ENCODE assay signal across 10 cellular contexts in the genomic region with DNA sequence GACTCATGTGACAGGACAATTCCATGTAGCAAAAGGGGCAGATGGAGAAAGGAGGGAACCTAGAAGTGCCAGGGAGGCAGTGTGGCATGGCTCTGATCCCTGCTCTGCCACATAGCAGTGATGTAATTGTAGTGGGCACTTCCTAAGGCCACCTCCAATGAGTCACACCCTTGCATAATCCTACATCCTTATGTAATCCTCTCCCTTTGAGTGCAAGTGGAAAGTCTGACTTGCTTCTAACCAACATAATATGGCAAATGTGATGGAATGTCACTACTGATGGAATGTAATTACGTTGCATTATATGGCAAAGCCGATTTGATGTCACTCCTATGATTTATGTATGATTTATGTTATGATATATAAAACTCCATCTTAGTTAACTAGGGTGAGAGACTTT.
DNase-seq lines count a peak whose midpoint lies in the region; ATAC-seq and TF ChIP-seq lines count a peak whose summit lies in the region.
"Had no signal": no experiment of that assay in that cellular context is flagged by ENCODE, and none has a peak within 500 bp of the region (broad histone marks: within the 10 kb centered on the region; RNA-seq: fewer than 3 reads in every experiment).

No MANE protein-coding gene starts in this region.

- no peaks in the 10 kb centered on the region for H3K27me3 ChIP-seq in naive thymus-derived CD4-positive, alpha-beta T cell (ENCODE audit: control insufficient read depth in 2 of 2, insufficient read depth in 2 of 2, low read length in 2 of 2)
- H3K27me3 ChIP-seq: ascending aorta had no signal

- H3K36me3 ChIP-seq in naive thymus-derived CD4-positive, alpha-beta T cell (ENCODE audit: control insufficient read depth in 2 of 3, insufficient read depth in 3 of 3, low read length in 3 of 3): no peaks in the 10 kb centered on the region
- H3K36me3 ChIP-seq: ascending aorta had no signal

- POLR2A ChIA-PET in naive thymus-derived CD4-positive, alpha-beta T cell (lab: Charles Lee): no interaction called here

- intact Hi-C loops in naive thymus-derived CD4-positive, alpha-beta T cell (cut with micrococcal nuclease): no loop called here

- TF ChIP-seq CTCF in NB4 (IDR thresholded peaks at IDR 0.05; ENCODE audit: low read depth, low read length): no peak
- no peak for TF ChIP-seq CTCF in cardiac fibroblast (IDR thresholded peaks at IDR 0.05; ENCODE audit: low read depth, low read length)
- no peak for TF ChIP-seq CTCF in osteocyte (IDR thresholded peaks at IDR 0.05)

- peak; percentile 70 for ATAC-seq in naive thymus-derived CD4-positive, alpha-beta T cell
- ATAC-seq in HG02763 (IDR thresholded peaks at IDR 0.05; ENCODE audit: unreplicated experiment): no peak
- ATAC-seq in HG03097 (IDR thresholded peaks at IDR 0.05; ENCODE audit: low FRiP score, unreplicated experiment): no peak

- CTCF ChIA-PET in naive thymus-derived CD4-positive, alpha-beta T cell (lab: Charles Lee): no interaction called here

- no peaks in the 10 kb centered on the region for H3K9me3 ChIP-seq in naive thymus-derived CD4-positive, alpha-beta T cell (ENCODE audit: control insufficient read depth in 2 of 3, low read length in 3 of 3)
- H3K9me3 ChIP-seq: ascending aorta had no signal

- no peaks in the 10 kb centered on the region for H3K4me1 Mint-ChIP-seq in naive thymus-derived CD4-positive, alpha-beta T cell
- H3K4me1 Mint-ChIP-seq in osteocyte (ENCODE audit: unreplicated experiment): no peaks in the 10 kb centered on the region

- no peaks in the 10 kb centered on the region for H3K4me1 ChIP-seq in naive thymus-derived CD4-positive, alpha-beta T cell (ENCODE audit: control insufficient read depth in 2 of 2, insufficient read depth in 2 of 2, low read length in 2 of 2)
- H3K4me1 ChIP-seq: ascending aorta had no signal

- H3K27me3 Mint-ChIP-seq in naive thymus-derived CD4-positive, alpha-beta T cell: peaks cover 7 to 45% (median 9%) of the 10 kb centered on the region in 5 donors
- peaks cover 7% of the 10 kb centered on the region for H3K27me3 Mint-ChIP-seq in osteocyte (ENCODE audit: unreplicated experiment)

- no peak overlapping the region for H3K27ac ChIP-seq in naive thymus-derived CD4-positive, alpha-beta T cell (ENCODE audit: low read depth, low read length)
- H3K27ac ChIP-seq: ascending aorta had no signal

- H3K9me3 Mint-ChIP-seq in naive thymus-derived CD4-positive, alpha-beta T cell: no peaks in the 10 kb centered on the region
- no peaks in the 10 kb centered on the region for H3K9me3 Mint-ChIP-seq in osteocyte (ENCODE audit: unreplicated experiment)

- peak; percentile 60 for DNase-seq in EL
- DNase-seq in NB4 (ENCODE audit: low read depth): peak; percentile 91
- peak; percentile 51 to 82 for DNase-seq in cardiac fibroblast (ENCODE audit: low read depth in 2 of 2)
- no peak for DNase-seq in naive thymus-derived CD4-positive, alpha-beta T cell
- DNase-seq in DMS153 treated with DMSO at 0.1 percent for 48 hours (lab: John Stamatoyannopoulos, UW; ENCODE audit: unreplicated experiment): no peak
- no peak for DNase-seq in osteocyte (ENCODE audit: extremely low spot score, unreplicated experiment)
- DNase-seq: stimulated activated CD4-positive, alpha-beta T cell treated with anti-CD3 and anti-CD28 coated beads, Interleukin-15, amount 100 ng/mL, for 24 hours had no signal

- H3K4me3 Mint-ChIP-seq in naive thymus-derived CD4-positive, alpha-beta T cell: no peak overlapping the region
- H3K4me3 Mint-ChIP-seq in osteocyte (ENCODE audit: unreplicated experiment): no peak overlapping the region

- no peak overlapping the region for H3K4me3 ChIP-seq in NB4 (ENCODE audit: low read depth, low read length)
- no peak overlapping the region for H3K4me3 ChIP-seq in cardiac fibroblast (replicated peaks in 1 of 2; ENCODE audit: low read depth in 2 of 2, low read length in 2 of 2)
- H3K4me3 ChIP-seq in naive thymus-derived CD4-positive, alpha-beta T cell (ENCODE audit: low read length): no peak overlapping the region
- H3K4me3 ChIP-seq: ascending aorta had no signal

- H3K36me3 Mint-ChIP-seq in naive thymus-derived CD4-positive, alpha-beta T cell: no peaks in the 10 kb centered on the region
- H3K36me3 Mint-ChIP-seq in osteocyte (ENCODE audit: unreplicated experiment): no peaks in the 10 kb centered on the region

- TF ChIP-seq POLR2A in NB4 (IDR thresholded peaks at IDR 0.05; ENCODE audit: extremely low read depth, insufficient read length): no peak

- H3K27ac Mint-ChIP-seq in naive thymus-derived CD4-positive, alpha-beta T cell: no peak overlapping the region
- H3K27ac Mint-ChIP-seq in osteocyte (ENCODE audit: unreplicated experiment): no peak overlapping the region

Comparison
In these comparisons a context has a peak if more than half of its experiments do, and no peak if none do; other contexts are left out.
1. DNase-seq: peak in EL (single experiment), NB4 (single experiment) and cardiac fibroblast (2 of 2); none in naive thymus-derived CD4-positive, alpha-beta T cell (0 of 9), DMS153 treated with DMSO at 0.1 percent for 48 hours (single experiment) and osteocyte (single experiment).